ENCODE assay signal across 1 cellular context in genomic region chr1:155324041-155324716, GRCh38.
TF ChIP-seq lines count a peak whose summit lies in the region.

No MANE protein-coding gene starts in this region.

TF ChIP-seq in K562, 482 proteins besides CTCF, POLR2A, EP300 and RAD21 (continued from another document and continues in another):
- TF ChIP-seq RERE (CRISPR knock-in tag; IDR thresholded peaks at IDR 0.05; ENCODE audit: borderline replicate concordance) (no peak), SNAPC5 (CRISPR knock-in tag; IDR thresholded peaks at IDR 0.05) (no peak), SMAD4 (CRISPR knock-in tag; conservative IDR thresholded peaks at IDR 0.05) (peak; percentile 54), SRSF7 (optimal IDR thresholded peaks at IDR 0.05; ENCODE audit: low read depth, low read length) (no peak), NKRF (IDR thresholded peaks at IDR 0.05; ENCODE audit: borderline replicate concordance) (peak; percentile 74), MEIS2 (IDR thresholded peaks at IDR 0.05; ENCODE audit: partially characterized antibody) (no peak), ZBTB12 (CRISPR knock-in tag; IDR thresholded peaks at IDR 0.05) (no peak), ZNF143 (CRISPR knock-in tag; IDR thresholded peaks at IDR 0.05) (0 out of 2 replicates have a peak, but pooled peaks have one; percentile 29), ZNF280B (CRISPR knock-in tag; IDR thresholded peaks at IDR 0.05) (no peak), MCM5 (IDR thresholded peaks at IDR 0.05; ENCODE audit: low read depth) (no peak), ZBTB40 (IDR thresholded peaks at IDR 0.05) (no peak), ZBTB40 (CRISPR knock-in tag; IDR thresholded peaks at IDR 0.05) (no peak), HDAC6 (IDR thresholded peaks at IDR 0.05; ENCODE audit: low read depth, low read length) (no peak), SAFB (IDR thresholded peaks at IDR 0.05; ENCODE audit: borderline replicate concordance, low read depth, low read length) (peak; percentile 71; the same call in 1 of the 2 replicates), ZNF766 (CRISPR knock-in tag; conservative IDR thresholded peaks at IDR 0.05) (no peak), LARP7 (IDR thresholded peaks at IDR 0.05) (no peak), ZNF778 (CRISPR knock-in tag; IDR thresholded peaks at IDR 0.05) (no peak), MCM3 (IDR thresholded peaks at IDR 0.05) (no peak), ZFX (CRISPR knock-in tag; IDR thresholded peaks at IDR 0.05) (peak; percentile 76), ZZZ3 (IDR thresholded peaks at IDR 0.05) (no peak), GTF2E2 (tag; IDR thresholded peaks at IDR 0.05) (no peak), POLR2AphosphoS5 (IDR thresholded peaks at IDR 0.05; ENCODE audit: control insufficient read depth, insufficient read depth, low read depth, low read length) (peak; percentile 42; the same call in 1 of the 2 replicates), ZKSCAN1 (IDR thresholded peaks at IDR 0.05; ENCODE audit: low read depth, low read length) (no peak), ZNF224 (CRISPR knock-in tag; IDR thresholded peaks at IDR 0.05) (no peak), RBFOX2 (IDR thresholded peaks at IDR 0.05; ENCODE audit: low read depth, low read length) (peak; percentile 82), TCF3 (CRISPR knock-in tag; IDR thresholded peaks at IDR 0.05) (no peak), XRCC5 (IDR thresholded peaks at IDR 0.05; ENCODE audit: low read depth, low read length) (no peak), ELF4 (CRISPR knock-in tag; IDR thresholded peaks at IDR 0.05) (no peak), SMAD1 (IDR thresholded peaks at IDR 0.05; ENCODE audit: low read depth, low read length, partially characterized antibody) (no peak), NRF1 (conservative IDR thresholded peaks at IDR 0.05 in 1 of 2, IDR thresholded peaks at IDR 0.05 in 1 of 2) (peak; percentile 81 to 84), RBM22 (IDR thresholded peaks at IDR 0.05; ENCODE audit: low read depth, low read length, poor library complexity, severe bottlenecking) (no peak), KDM4B (IDR thresholded peaks at IDR 0.05; ENCODE audit: borderline replicate concordance in 2 of 2, low read depth in 1 of 2) (no peak), TBP (optimal IDR thresholded peaks at IDR 0.05; ENCODE audit: low read depth, low read length) (peak; percentile 51), ZKSCAN3 (CRISPR knock-in tag; IDR thresholded peaks at IDR 0.05) (no peak), KAT7 (CRISPR knock-in tag; IDR thresholded peaks at IDR 0.05; ENCODE audit: borderline replicate concordance) (no peak; the same call in 1 of the 2 replicates), ZNF551 (CRISPR knock-in tag; IDR thresholded peaks at IDR 0.05) (no peak), ARID4B (CRISPR knock-in tag; IDR thresholded peaks at IDR 0.05) (peak; percentile 60; the same call in 1 of the 2 replicates), NFXL1 (CRISPR knock-in tag; IDR thresholded peaks at IDR 0.05) (no peak)
